In the genomic region with DNA sequence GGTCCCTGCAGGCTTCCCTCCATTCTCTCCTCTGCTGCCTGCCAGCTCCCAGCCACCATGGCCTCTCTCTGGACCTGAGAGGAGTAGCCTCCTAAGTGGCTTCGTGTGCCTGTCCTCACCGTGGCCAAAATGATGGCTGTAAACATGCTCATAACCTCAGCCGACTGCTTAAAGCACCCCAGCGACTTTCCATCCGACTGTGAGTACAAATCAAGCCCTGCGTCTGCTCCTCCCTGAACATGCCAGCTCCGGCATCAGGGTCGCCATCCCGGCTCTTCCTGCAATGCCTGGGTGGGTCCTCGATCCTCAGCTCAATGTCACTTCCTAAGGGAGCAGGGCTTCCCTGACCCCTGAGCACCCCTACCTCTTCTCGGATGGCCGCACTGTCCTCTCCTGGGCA, we compare ENCODE assay signal across 1 cellular context.
TF ChIP-seq lines count a peak whose summit lies in the region.

No MANE protein-coding gene starts in this region.

TF ChIP-seq in IMR-90, 13 proteins besides CTCF, POLR2A, EP300 and RAD21:
- TF ChIP-seq MXI1 (IDR thresholded peaks at IDR 0.05; ENCODE audit: borderline replicate concordance, low read depth, low read length) (no peak), SMC3 (IDR thresholded peaks at IDR 0.05; ENCODE audit: low read depth, low read length) (no peak), RFX5 (IDR thresholded peaks at IDR 0.05; ENCODE audit: low read depth, low read length) (no peak), CHD1 (IDR thresholded peaks at IDR 0.05; ENCODE audit: low read depth, low read length) (no peak), NFE2L2 (IDR thresholded peaks at IDR 0.05; ENCODE audit: low read depth, low read length) (no peak), MAFK (IDR thresholded peaks at IDR 0.05; ENCODE audit: low read depth, low read length) (no peak), RCOR1 (IDR thresholded peaks at IDR 0.05; ENCODE audit: insufficient replicate concordance, low read length) (no peak), CEBPB (IDR thresholded peaks at IDR 0.05; ENCODE audit: low read depth, low read length) (no peak), MAZ (IDR thresholded peaks at IDR 0.05; ENCODE audit: borderline replicate concordance, low read depth, low read length) (no peak), BHLHE40 (IDR thresholded peaks at IDR 0.05; ENCODE audit: low read depth, low read length) (no peak), FOS (IDR thresholded peaks at IDR 0.05; ENCODE audit: low read depth, low read length) (no peak)
